In the genomic region with DNA sequence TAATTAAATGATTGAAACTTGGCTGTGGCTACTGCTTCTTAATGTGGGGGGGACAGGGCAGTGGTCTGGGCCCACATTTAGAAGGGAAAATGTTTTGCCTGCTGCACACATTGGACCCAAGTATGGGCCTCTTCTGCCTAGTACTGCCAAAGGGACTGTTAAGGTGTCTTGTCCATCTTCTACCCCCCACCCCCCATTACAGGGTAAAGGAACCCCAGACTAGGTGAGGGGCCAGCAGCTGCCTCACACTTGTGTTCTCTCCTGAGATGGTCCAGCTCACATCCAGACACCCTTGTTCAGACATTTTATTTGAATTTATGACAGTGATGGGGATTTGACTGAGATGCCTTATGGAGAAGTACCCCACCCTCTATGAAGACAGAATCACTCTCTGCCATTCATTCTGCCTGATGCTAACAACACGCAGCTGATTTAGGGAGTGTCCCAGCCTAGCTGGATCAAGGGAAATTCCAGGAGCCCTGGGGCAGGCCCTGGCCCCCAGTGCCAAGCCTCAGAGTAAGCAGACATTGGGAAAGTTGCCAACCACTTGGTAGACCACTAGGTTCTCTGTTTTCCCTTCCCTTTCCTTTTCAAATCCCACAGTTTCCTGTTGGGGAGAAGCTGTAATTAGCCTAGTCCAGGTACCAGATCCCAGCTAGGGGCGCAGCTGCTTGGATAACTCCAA, we compare ENCODE assay signal across 11 cellular contexts. TPM values are rescaled to one million over a fixed set of nuclear protein-coding genes. Genes with fewer than 3 reads are reported as not detected.
DNase-seq lines count a peak whose midpoint lies in the region; ATAC-seq and TF ChIP-seq lines count a peak whose summit lies in the region.
"Had no signal": no experiment of that assay in that cellular context is flagged by ENCODE, and none has a peak within 500 bp of the region (broad histone marks: within the 10 kb centered on the region; RNA-seq: fewer than 3 reads in every experiment).

No MANE protein-coding gene starts in this region.

- peaks cover 59% of the 10 kb centered on the region for H3K36me3 Mint-ChIP-seq in endodermal cell (ENCODE audit: low read depth)
- H3K36me3 Mint-ChIP-seq in stimulated activated memory B cell treated with anti-CD40 and anti-IgM and Interleukin-4, amounts not matched to agents 10 μg/mL and 1 μg/mL and 100 μg/mL, for 72 hours, result peaks cover 51% of the 10 kb centered on the region

- intact Hi-C loops in PC-3 (cut with micrococcal nuclease) (no loop called here), head of caudate nucleus (cut with DNase I) (no loop called here)

- H3K79me2 ChIP-seq in PC-3 (ENCODE audit: low read length), result no peaks in the 10 kb centered on the region

- no peaks in the 10 kb centered on the region for H4K20me1 ChIP-seq in PC-3 (ENCODE audit: low read length)

- H3K4me1 Mint-ChIP-seq in endodermal cell, result peaks cover 24% of the 10 kb centered on the region
- H3K4me1 Mint-ChIP-seq in stimulated activated memory B cell treated with anti-CD40 and anti-IgM and Interleukin-4, amounts not matched to agents 10 μg/mL and 1 μg/mL and 100 μg/mL, for 72 hours, result peaks cover 6% of the 10 kb centered on the region

- TF ChIP-seq CTCF in PC-3 (conservative IDR thresholded peaks at IDR 0.05; ENCODE audit: low read depth, low read length) (no peak), endodermal cell (conservative IDR thresholded peaks at IDR 0.05) (no peak), omental fat pad (IDR thresholded peaks at IDR 0.05) (no peak)

- H3K4me3 ChIP-seq in PC-3 (ENCODE audit: low read length), result no peak overlapping the region
- H3K4me3 ChIP-seq in endodermal cell (ENCODE audit: low read length), result no peak overlapping the region
- H3K4me3 ChIP-seq: ovary had no signal

- no peak overlapping the region for H3K4me3 Mint-ChIP-seq in endodermal cell
- H3K4me3 Mint-ChIP-seq in stimulated activated memory B cell treated with anti-CD40 and anti-IgM and Interleukin-4, amounts not matched to agents 10 μg/mL and 1 μg/mL and 100 μg/mL, for 72 hours, result no peak overlapping the region

- no peaks in the 10 kb centered on the region for H3K9me2 ChIP-seq in PC-3 (replicated peaks; ENCODE audit: low read length)

- no peaks in the 10 kb centered on the region for H3F3A ChIP-seq in PC-3 (ENCODE audit: low read length, unreplicated experiment)

- H3K9ac ChIP-seq in PC-3 (ENCODE audit: low read length) (no peak overlapping the region), endodermal cell (ENCODE audit: extremely low read depth, low read length, poor library complexity, severe bottlenecking) (no peak overlapping the region)

- H3K27ac ChIP-seq in PC-3 (ENCODE audit: low read length), result peak overlapping the region; percentile 42
- peak overlapping the region; percentile 49 for H3K27ac ChIP-seq in endodermal cell (ENCODE audit: low read depth, low read length)
- H3K27ac ChIP-seq: ovary had no signal

- ATAC-seq in PC-3 (peak; percentile 49), omental fat pad (ENCODE audit: low FRiP score) (peak; percentile 38)
- no peak for ATAC-seq in stimulated activated memory B cell treated with anti-CD40 and anti-IgM and Interleukin-4, amounts not matched to agents 10 μg/mL and 1 μg/mL and 100 μg/mL, for 72 hours

- BruUV-seq in PC-3 (replicated peaks; lab: Mats Ljungman, UMichigan), result TSS peak; percentile 55

- H3K27me3 ChIP-seq in PC-3 (ENCODE audit: low read length), result no peaks in the 10 kb centered on the region
- H3K27me3 ChIP-seq in endodermal cell (ENCODE audit: control insufficient read depth, insufficient read depth, low read length, poor library complexity, severe bottlenecking), result no peaks in the 10 kb centered on the region
- H3K27me3 ChIP-seq: ovary had no signal

- 87 to 93% methylated on average over 2 of the region's 2 CpGs for WGBS in endodermal cell (ENCODE audit: insufficient coverage in 1 of 2, insufficient read length in 1 of 2), 2 experiments

- H2AFZ ChIP-seq in PC-3 (ENCODE audit: low read length), result no peak overlapping the region

- H3K27me3 Mint-ChIP-seq in endodermal cell (ENCODE audit: insufficient read depth), result no peaks in the 10 kb centered on the region
- peaks cover 7% of the 10 kb centered on the region for H3K27me3 Mint-ChIP-seq in stimulated activated memory B cell treated with anti-CD40 and anti-IgM and Interleukin-4, amounts not matched to agents 10 μg/mL and 1 μg/mL and 100 μg/mL, for 72 hours

- CTCF ChIA-PET in PC-3 (lab: Charles Lee), result interaction anchor here (4.1 kb wide), 1 partner anchor 63 kb away, joined by 43 read pairs; no protein-coding TSS in a partner anchor

- peak; percentile 97 for DNase-seq in Daoy (ENCODE audit: low read depth)
- DNase-seq in PC-3, result peak; percentile 70
- DNase-seq in endodermal cell, result peak; percentile 39
- no peak for DNase-seq in omental fat pad (ENCODE audit: low spot score)
- DNase-seq in NOMO-1 treated with dmso at 0.1 percent for 144 hours (lab: John Stamatoyannopoulos, UW; ENCODE audit: unreplicated experiment), result no peak
- no peak for DNase-seq in head of caudate nucleus
- DNase-seq in DMS153 treated with DMSO at 0.1 percent for 48 hours (lab: John Stamatoyannopoulos, UW; ENCODE audit: unreplicated experiment), result no peak
- DNase-seq: activated T-cell treated with anti-CD3 and anti-CD28 coated beads, Interleukin-2, amount 50 U/mL, for 1 hour; RPMI8226 had no signal

- H3K36me3 ChIP-seq in PC-3 (ENCODE audit: low read depth, low read length) (peaks cover 33% of the 10 kb centered on the region; the same call in 1 of the 2 replicates), endodermal cell (ENCODE audit: control insufficient read depth, insufficient read depth, low read length) (peaks cover 78% of the 10 kb centered on the region)
- H3K36me3 ChIP-seq: ovary had no signal

- H3K27ac Mint-ChIP-seq in endodermal cell, result no peak overlapping the region
- no peak overlapping the region for H3K27ac Mint-ChIP-seq in stimulated activated memory B cell treated with anti-CD40 and anti-IgM and Interleukin-4, amounts not matched to agents 10 μg/mL and 1 μg/mL and 100 μg/mL, for 72 hours

- H3K4me2 ChIP-seq in PC-3 (ENCODE audit: low read length), result no peak overlapping the region

- POLR2A ChIA-PET in PC-3 (lab: Charles Lee; ENCODE audit: unreplicated experiment), result interaction anchor here (0.5 to 1.0 kb wide), 2 partner anchors 124 to 164 kb away, joined by 3 to 4 read pairs; no protein-coding TSS in a partner anchor

- no peaks in the 10 kb centered on the region for H3K9me3 Mint-ChIP-seq in endodermal cell
- no peaks in the 10 kb centered on the region for H3K9me3 Mint-ChIP-seq in stimulated activated memory B cell treated with anti-CD40 and anti-IgM and Interleukin-4, amounts not matched to agents 10 μg/mL and 1 μg/mL and 100 μg/mL, for 72 hours

- peaks cover 12% of the 10 kb centered on the region for H3K4me1 ChIP-seq in PC-3 (ENCODE audit: insufficient read depth, low read length)
- peaks cover 16% of the 10 kb centered on the region for H3K4me1 ChIP-seq in endodermal cell (ENCODE audit: control insufficient read depth, insufficient read depth, low read length)

- H3K9me3 ChIP-seq in PC-3 (ENCODE audit: low read length), result no peaks in the 10 kb centered on the region
- H3K9me3 ChIP-seq in endodermal cell (ENCODE audit: control insufficient read depth, low read length), result no peaks in the 10 kb centered on the region
- H3K9me3 ChIP-seq: ovary had no signal

RNA-seq across cellular contexts. Expression of a gene that starts 42.1 kb away (rescaled TPM):
- total RNA-seq in Daoy (2014; rRNA removed; shearing (Covaris generic)), result 107 and 146 TPM in 2 replicates
- total RNA-seq in PC-3 (2014; rRNA removed), result 108 and 115 TPM in 2 replicates
- 100 to 1,000 TPM; 141 to 154 TPM for total RNA-seq in endodermal cell
- polyA plus RNA-seq in endodermal cell (2013, experiment 1 of 2), result 120 TPM
- polyA plus RNA-seq in endodermal cell (2013, experiment 2 of 2), result 113 TPM
- total RNA-seq in omental fat pad, result 100 to 1,000 TPM in 1 of 4 donors, 10 to 100 TPM in 3; 59.1 to 124 (median 62.6) TPM

RNA-seq across cellular contexts. Expression of a gene that starts 42.4 kb away (rescaled TPM):
- total RNA-seq in Daoy (2014; rRNA removed; shearing (Covaris generic)), result 34.9 and 59.5 TPM in 2 replicates
- total RNA-seq in PC-3 (2014; rRNA removed) (13.2 and 13.8 TPM in 2 replicates), endodermal cell (100 to 1,000 TPM in 1 of 2 donors, 10 to 100 TPM in 1; 91.4 to 112 TPM), omental fat pad (10 to 100 TPM; 20.4 to 47.6 (median 28.4) TPM)
- polyA plus RNA-seq in endodermal cell (2013, experiment 1 of 2), result 39.8 TPM
- polyA plus RNA-seq in endodermal cell (2013, experiment 2 of 2), result 37.9 TPM

Comparison
In these comparisons a context has a peak if more than half of its experiments do, and no peak if none do; other contexts are left out.
1. DNase-seq: peak in Daoy (single experiment), PC-3 (single experiment) and endodermal cell (single experiment); none in omental fat pad (single experiment), NOMO-1 treated with dmso at 0.1 percent for 144 hours (single experiment), head of caudate nucleus (0 of 42) and DMS153 treated with DMSO at 0.1 percent for 48 hours (single experiment).